Comparison of ENCODE assay signal across 1 cellular context in genomic region chr13:102799544-102800144, GRCh38.
A peak's percentile ranks its signal among the peaks of the same experiment; 100 is the strongest.
TF ChIP-seq lines count a peak whose summit lies in the region.

No MANE protein-coding gene starts in this region.

TF ChIP-seq in HepG2, 621 proteins besides CTCF, POLR2A, EP300 and RAD21 (continued from another document):
- TF ChIP-seq, protein P1, sequence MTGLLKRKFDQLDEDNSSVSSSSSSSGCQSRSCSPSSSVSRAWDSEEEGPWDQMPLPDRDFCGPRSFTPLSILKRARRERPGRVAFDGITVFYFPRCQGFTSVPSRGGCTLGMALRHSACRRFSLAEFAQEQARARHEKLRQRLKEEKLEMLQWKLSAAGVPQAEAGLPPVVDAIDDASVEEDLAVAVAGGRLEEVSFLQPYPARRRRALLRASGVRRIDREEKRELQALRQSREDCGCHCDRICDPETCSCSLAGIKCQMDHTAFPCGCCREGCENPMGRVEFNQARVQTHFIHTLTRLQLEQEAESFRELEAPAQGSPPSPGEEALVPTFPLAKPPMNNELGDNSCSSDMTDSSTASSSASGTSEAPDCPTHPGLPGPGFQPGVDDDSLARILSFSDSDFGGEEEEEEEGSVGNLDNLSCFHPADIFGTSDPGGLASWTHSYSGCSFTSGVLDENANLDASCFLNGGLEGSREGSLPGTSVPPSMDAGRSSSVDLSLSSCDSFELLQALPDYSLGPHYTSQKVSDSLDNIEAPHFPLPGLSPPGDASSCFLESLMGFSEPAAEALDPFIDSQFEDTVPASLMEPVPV (CRISPR knock-in tag; IDR thresholded peaks at IDR 0.05), result no peak; the same call in 1 of the 2 replicates
- TF ChIP-seq NR2F1 (CRISPR knock-in tag; IDR thresholded peaks at IDR 0.05), result no peak
- no peak for TF ChIP-seq ATF1 (CRISPR knock-in tag; IDR thresholded peaks at IDR 0.05)
- TF ChIP-seq MXD1 (CRISPR knock-in tag; IDR thresholded peaks at IDR 0.05), result 0 out of 2 replicates have a peak, but pooled peaks have one; percentile 2
- peak; percentile 32; the same call in 1 of the 2 replicates for TF ChIP-seq ZNF501 (CRISPR knock-in tag; IDR thresholded peaks at IDR 0.05)
- TF ChIP-seq MNT (IDR thresholded peaks at IDR 0.05), result no peak
- no peak for TF ChIP-seq ZNF780A (CRISPR knock-in tag; IDR thresholded peaks at IDR 0.05)
- TF ChIP-seq ZNF382 (CRISPR knock-in tag; IDR thresholded peaks at IDR 0.05; ENCODE audit: borderline replicate concordance), result no peak
- no peak for TF ChIP-seq SKI (IDR thresholded peaks at IDR 0.05; ENCODE audit: partially characterized antibody)
- TF ChIP-seq ZNF672 (CRISPR knock-in tag; IDR thresholded peaks at IDR 0.05), result no peak
- TF ChIP-seq ZFP41 (CRISPR knock-in tag; IDR thresholded peaks at IDR 0.05; ENCODE audit: borderline replicate concordance), result no peak
- TF ChIP-seq ARID2 (CRISPR knock-in tag; IDR thresholded peaks at IDR 0.05; ENCODE audit: borderline replicate concordance), result no peak; the same call in 1 of the 2 replicates
- 0 out of 2 replicates have a peak, but pooled peaks have one; percentile 36 for TF ChIP-seq ZNF251 (CRISPR knock-in tag; IDR thresholded peaks at IDR 0.05)
